ENCODE assay signal across 28 cellular contexts in genomic region chr5:80816590-80816989, GRCh38.
"Had no signal": no experiment of that assay in that cellular context is flagged by ENCODE, and none has a peak within 500 bp of the region (broad histone marks: within the 10 kb centered on the region; RNA-seq: fewer than 3 reads in every experiment).

No MANE protein-coding gene starts in this region.

- DNase-seq: stimulated activated CD4-positive, alpha-beta T cell treated with anti-CD3 and anti-CD28 coated beads, Interleukin-2, amount 100 ng/mL, for 48 hours; stimulated activated CD4-positive, alpha-beta T cell treated with anti-CD3 and anti-CD28 coated beads, Interleukin-4, amount 100 ng/mL, for 1 hour; stimulated activated CD4-positive, alpha-beta T cell treated with anti-CD3 and anti-CD28 coated beads, Interleukin-4, amount 100 ng/mL, for 24 hours; stimulated activated CD4-positive, alpha-beta T cell treated with anti-CD3 and anti-CD28 coated beads, Interleukin-4, amount 100 ng/mL, for 4 hours; stimulated activated CD8-positive, alpha-beta memory T cell treated with anti-CD3 and anti-CD28 coated beads, Interleukin-4, amount 100 ng/mL, for 48 hours; stimulated activated naive B cell treated with anti-CD40 and anti-IgM and Interleukin-4, amounts not matched to agents 10 μg/mL and 1 μg/mL and 100 μg/mL, for 72 hours; stimulated activated naive CD4-positive, alpha-beta T cell; stimulated activated naive CD4-positive, alpha-beta T cell treated with Interleukin-2 at 50 U/mL for 16 hours; stimulated activated naive CD8-positive, alpha-beta T cell treated with anti-CD3 and anti-CD28 coated beads, Interleukin-15, amount 100 ng/mL, for 72 hours; stimulated activated naive CD8-positive, alpha-beta T cell treated with anti-CD3 and anti-CD28 coated beads, Interleukin-15, Interleukin-2, amounts not matched to agents 100 U/mL and 50 U/mL, for 24 hours; stomach; substantia nigra; testis; thyroid gland; tibial artery; transverse colon; trophoblast cell; upper lobe of left lung; upper lobe of right lung; uterus had no signal

- H3K4me3 Mint-ChIP-seq: stimulated activated effector memory CD8-positive, alpha-beta T cell treated with anti-CD3 and anti-CD28 coated beads, Interleukin-12 subunit alpha, Interleukin-12 subunit beta, amount 100 ng/mL, for 72 hours; stimulated activated memory B cell treated with anti-CD40 and anti-IgM and Interleukin-4, amounts not matched to agents 10 μg/mL and 1 μg/mL and 100 μg/mL, for 72 hours; stimulated activated naive B cell treated with anti-CD40 and anti-IgM and Interleukin-4, amounts not matched to agents 10 μg/mL and 1 μg/mL and 100 μg/mL, for 72 hours; stimulated activated naive CD8-positive, alpha-beta T cell treated with anti-CD3 and anti-CD28 coated beads, Interleukin-15, amount 100 ng/mL, for 72 hours; stimulated activated naive CD8-positive, alpha-beta T cell treated with anti-CD3 and anti-CD28 coated beads, Interleukin-15, Interleukin-2, amounts not matched to agents 100 ng/mL and 50 ng/mL, for 24 hours; type B pancreatic cell had no signal

- H3K4me1 ChIP-seq: stomach, suprapubic skin, testis, thyroid gland, tibial artery, transverse colon, upper lobe of left lung, upper lobe of right lung, uterus, vagina had no signal

- H3K27me3 Mint-ChIP-seq: stimulated activated memory B cell treated with anti-CD40 and anti-IgM and Interleukin-4, amounts not matched to agents 10 μg/mL and 1 μg/mL and 100 μg/mL, for 72 hours; stimulated activated naive B cell treated with anti-CD40 and anti-IgM and Interleukin-4, amounts not matched to agents 10 μg/mL and 1 μg/mL and 100 μg/mL, for 72 hours; stimulated activated naive CD8-positive, alpha-beta T cell treated with anti-CD3 and anti-CD28 coated beads, Interleukin-15, amount 100 ng/mL, for 72 hours; stimulated activated naive CD8-positive, alpha-beta T cell treated with anti-CD3 and anti-CD28 coated beads, Interleukin-15, Interleukin-2, amounts not matched to agents 100 ng/mL and 50 ng/mL, for 24 hours; type B pancreatic cell had no signal

- H3K27me3 ChIP-seq: stomach, suprapubic skin, testis, thyroid gland, tibial artery, transverse colon, upper lobe of left lung, upper lobe of right lung, uterus, vagina had no signal

- FAIRE-seq: urothelium cell line had no signal

- H3K36me3 ChIP-seq: uterus had no signal

- H3K4me1 Mint-ChIP-seq: stimulated activated effector memory CD8-positive, alpha-beta T cell treated with anti-CD3 and anti-CD28 coated beads, Interleukin-12 subunit alpha, Interleukin-12 subunit beta, amount 100 ng/mL, for 72 hours; stimulated activated memory B cell treated with anti-CD40 and anti-IgM and Interleukin-4, amounts not matched to agents 10 μg/mL and 1 μg/mL and 100 μg/mL, for 72 hours; stimulated activated naive B cell treated with anti-CD40 and anti-IgM and Interleukin-4, amounts not matched to agents 10 μg/mL and 1 μg/mL and 100 μg/mL, for 72 hours; stimulated activated naive CD8-positive, alpha-beta T cell treated with anti-CD3 and anti-CD28 coated beads, Interleukin-15, amount 100 ng/mL, for 72 hours had no signal

- H3K9me3 Mint-ChIP-seq: stimulated activated effector memory CD8-positive, alpha-beta T cell treated with anti-CD3 and anti-CD28 coated beads, Interleukin-12 subunit alpha, Interleukin-12 subunit beta, amount 100 ng/mL, for 72 hours; type B pancreatic cell had no signal

- H3K27ac ChIP-seq: stomach, suprapubic skin, testis, thoracic aorta, thyroid gland, tibial artery, transverse colon, upper lobe of left lung, upper lobe of right lung, uterus, vagina had no signal

- H3K4me3 ChIP-seq: stomach, suprapubic skin, testis, thoracic aorta, thyroid gland, tibial artery, transverse colon, upper lobe of left lung, upper lobe of right lung, uterus, vagina had no signal

- H3K27ac Mint-ChIP-seq: stimulated activated effector memory CD8-positive, alpha-beta T cell treated with anti-CD3 and anti-CD28 coated beads, Interleukin-12 subunit alpha, Interleukin-12 subunit beta, amount 100 ng/mL, for 72 hours; stimulated activated memory B cell treated with anti-CD40 and anti-IgM and Interleukin-4, amounts not matched to agents 10 μg/mL and 1 μg/mL and 100 μg/mL, for 72 hours; stimulated activated naive B cell treated with anti-CD40 and anti-IgM and Interleukin-4, amounts not matched to agents 10 μg/mL and 1 μg/mL and 100 μg/mL, for 72 hours; stimulated activated naive CD8-positive, alpha-beta T cell treated with anti-CD3 and anti-CD28 coated beads, Interleukin-15, amount 100 ng/mL, for 72 hours; stimulated activated naive CD8-positive, alpha-beta T cell treated with anti-CD3 and anti-CD28 coated beads, Interleukin-15, Interleukin-2, amounts not matched to agents 100 ng/mL and 50 ng/mL, for 24 hours; type B pancreatic cell had no signal

- H3K9me3 ChIP-seq: suprapubic skin, testis, thoracic aorta, thyroid gland, tibial artery, transverse colon, upper lobe of left lung, upper lobe of right lung, uterus, vagina had no signal

- ATAC-seq: stimulated activated effector memory CD8-positive, alpha-beta T cell treated with anti-CD3 and anti-CD28 coated beads, Interleukin-12 subunit alpha, Interleukin-12 subunit beta, amount 100 ng/mL, for 72 hours; stimulated activated memory B cell treated with anti-CD40 and anti-IgM and Interleukin-4, amounts not matched to agents 10 μg/mL and 1 μg/mL and 100 μg/mL, for 72 hours; stimulated activated naive B cell treated with anti-CD40 and anti-IgM and Interleukin-4, amounts not matched to agents 10 μg/mL and 1 μg/mL and 100 μg/mL, for 72 hours; stimulated activated naive CD8-positive, alpha-beta T cell treated with anti-CD3 and anti-CD28 coated beads, Interleukin-15, amount 100 ng/mL, for 72 hours; stimulated activated naive CD8-positive, alpha-beta T cell treated with anti-CD3 and anti-CD28 coated beads, Interleukin-15, Interleukin-2, amounts not matched to agents 100 U/mL and 50 U/mL, for 24 hours; upper lobe of right lung had no signal
